Comparison of ENCODE assay signal across 10 cellular contexts in the genomic region with DNA sequence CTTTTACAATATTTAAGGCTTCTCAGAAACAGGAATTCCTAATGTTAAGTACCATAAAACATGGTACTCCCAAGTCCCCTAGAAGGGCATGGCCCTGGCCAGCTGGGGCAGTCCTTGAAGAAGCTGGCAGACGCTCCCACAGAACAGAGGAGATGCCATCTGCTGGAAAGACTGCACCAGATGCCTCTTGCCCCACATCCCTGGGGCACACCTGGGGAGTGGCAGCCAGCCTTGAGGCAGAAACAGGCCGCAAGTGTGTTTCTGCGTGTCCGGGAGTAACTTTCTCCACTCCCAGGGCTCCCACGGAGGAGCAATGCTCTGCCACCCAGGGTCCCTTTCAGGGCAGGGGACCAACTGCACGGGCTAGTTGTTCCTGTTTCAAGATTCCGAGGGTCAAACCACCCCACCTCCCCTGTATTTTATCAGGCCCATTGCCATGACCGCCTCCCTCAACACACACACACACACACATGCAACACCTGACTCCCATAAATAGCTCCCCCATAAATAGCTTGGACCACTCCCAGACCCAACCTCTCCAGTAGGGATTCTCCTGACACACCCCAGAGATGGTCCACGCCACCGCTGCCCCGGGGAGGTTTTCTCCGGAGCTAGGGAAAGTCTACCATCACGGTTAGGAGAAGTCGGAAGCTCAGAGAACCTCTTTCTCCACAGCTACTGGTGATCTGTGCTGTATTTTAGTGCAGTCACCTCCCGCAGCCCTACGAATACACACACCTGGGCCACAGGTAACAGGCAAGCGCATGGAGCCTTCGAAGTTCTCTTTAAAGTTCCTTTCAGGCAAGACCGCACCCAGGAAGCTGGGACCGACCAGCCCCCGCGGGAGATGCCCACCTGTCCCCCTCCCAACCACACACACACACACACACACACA. TPM values are rescaled to one million over a fixed set of nuclear protein-coding genes. Genes with fewer than 3 reads are reported as not detected.
A peak's percentile ranks its signal among the peaks of the same experiment; 100 is the strongest.
DNase-seq lines count a peak whose midpoint lies in the region; ATAC-seq, FAIRE-seq and TF ChIP-seq lines count a peak whose summit lies in the region.
"Had no signal": no experiment of that assay in that cellular context is flagged by ENCODE, and none has a peak within 500 bp of the region (broad histone marks: within the 10 kb centered on the region; RNA-seq: fewer than 3 reads in every experiment).

No MANE protein-coding gene starts in this region.

- H3K9me3 Mint-ChIP-seq in mesothelial cell of epicardium: no peaks in the 10 kb centered on the region

- peak overlapping the region; percentile 37 for H3K4me3 Mint-ChIP-seq in mesothelial cell of epicardium

- intact Hi-C loops in heart right ventricle (cut with DNase I) (loop anchor here (2.0 to 10.0 kb wide), 5 partner anchors 153 to 695 kb away; no protein-coding TSS in a partner anchor), left ventricle myocardium superior (cut with micrococcal nuclease) (loop anchor here (5.0 kb wide), 1 partner anchor 175 kb away; no protein-coding TSS in a partner anchor), uterus (cut with DNase I; ENCODE audit: low total_unique reads) (no loop called here)

- 59 to 63% methylated on average over 22 of the region's 22 CpGs for WGBS in heart right ventricle, 2 donors

- H3K4me1 ChIP-seq in heart right ventricle (peaks cover 0 to 6% (median 5%) of the 10 kb centered on the region in 9 donors), uterus (no peaks in the 10 kb centered on the region)
- H3K4me1 ChIP-seq: BLaER1 treated with 17β-estradiol and CSF1 and Interleukin-3, amounts not matched to agents 10 nM and 100 nM had no signal

- no peaks in the 10 kb centered on the region for H3K9me3 ChIP-seq in heart right ventricle
- no peaks in the 10 kb centered on the region for H3K9me3 ChIP-seq in uterus

- FAIRE-seq in HTR-8/SVneo (lab: Jason Lieb, UNC): no peak

- H3K27ac ChIP-seq in heart right ventricle (no peak overlapping the region), uterus (peak overlapping the region in 1 of 2 donors; percentile 19)
- H3K27ac ChIP-seq: BLaER1 treated with 17β-estradiol and CSF1 and Interleukin-3, amounts not matched to agents 10 nM and 100 nM had no signal

- no peak overlapping the region for H3K27ac Mint-ChIP-seq in mesothelial cell of epicardium

- peak overlapping the region in 9 of 10 donors; percentile 44 to 79 (median 58) for H3K4me3 ChIP-seq in heart right ventricle
- peak overlapping the region; percentile 36 to 56 for H3K4me3 ChIP-seq in uterus
- H3K4me3 ChIP-seq: BLaER1 treated with 17β-estradiol and CSF1 and Interleukin-3, amounts not matched to agents 10 nM and 100 nM had no signal

- ATAC-seq in heart right ventricle: peak in 2 of 8 donors; percentile 59 to 62
- no peak for ATAC-seq in left ventricle myocardium superior
- no peak for ATAC-seq in HG03280 (IDR thresholded peaks at IDR 0.05; ENCODE audit: unreplicated experiment)

- H3K36me3 Mint-ChIP-seq in mesothelial cell of epicardium: no peaks in the 10 kb centered on the region

- TF ChIP-seq POLR2A in uterus (IDR thresholded peaks at IDR 0.05): no peak

- DNase-seq in heart right ventricle: no peak
- DNase-seq in left ventricle myocardium superior: no peak
- DNase-seq in cerebellum (ENCODE audit: low spot score): peak; percentile 38
- DNase-seq in mesothelial cell of epicardium (ENCODE audit: low spot score in 2 of 2, unreplicated experiment in 2 of 2): no peak
- DNase-seq in uterus: no peak
- no peak for DNase-seq in activated gamma-delta T cell (lab: John Stamatoyannopoulos, UW)
- DNase-seq in HTR-8/SVneo (ENCODE audit: insufficient read length, low spot score): no peak
- DNase-seq: activated T-cell treated with anti-CD3 and anti-CD28 coated beads for 4 hours had no signal

- H3K27me3 ChIP-seq in heart right ventricle (peaks cover 0 to 36% (median 15%) of the 10 kb centered on the region in 7 donors), uterus (no peaks in the 10 kb centered on the region)

- TF ChIP-seq CTCF in heart right ventricle (IDR thresholded peaks at IDR 0.05): no peak
- no peak for TF ChIP-seq CTCF in mesothelial cell of epicardium (IDR thresholded peaks at IDR 0.05; ENCODE audit: unreplicated experiment)
- TF ChIP-seq CTCF in uterus (IDR thresholded peaks at IDR 0.05): no peak

- no peaks in the 10 kb centered on the region for H3K36me3 ChIP-seq in heart right ventricle
- H3K36me3 ChIP-seq in uterus: no peaks in the 10 kb centered on the region
- H3K36me3 ChIP-seq: BLaER1 treated with 17β-estradiol and CSF1 and Interleukin-3, amounts not matched to agents 10 nM and 100 nM had no signal

- no peaks in the 10 kb centered on the region for H3K4me1 Mint-ChIP-seq in mesothelial cell of epicardium

- H3K27me3 Mint-ChIP-seq in mesothelial cell of epicardium (ENCODE audit: low read depth): peaks cover 56% of the 10 kb centered on the region

RNA-seq across cellular contexts. Expression of a gene that starts 1.5 kb away (rescaled TPM):
- 10 to 100 TPM; 21.6 to 70.3 (median 35.3) TPM for total RNA-seq in heart right ventricle
- polyA plus RNA-seq in heart right ventricle: 10 to 100 TPM; 13.7 to 23.6 TPM
- total RNA-seq in left ventricle myocardium superior: 14.7 TPM
- total RNA-seq in cerebellum: 40.5 TPM
- 5.0 to 6.6 TPM (median 6.4 TPM) in 3 replicates for total RNA-seq in mesothelial cell of epicardium
- 100 to 1,000 TPM in 1 of 4 donors, 10 to 100 TPM in 3; 31.8 to 131 (median 45.1) TPM for total RNA-seq in uterus
